ENCODE assay signal across 19 cellular contexts in the genomic region with DNA sequence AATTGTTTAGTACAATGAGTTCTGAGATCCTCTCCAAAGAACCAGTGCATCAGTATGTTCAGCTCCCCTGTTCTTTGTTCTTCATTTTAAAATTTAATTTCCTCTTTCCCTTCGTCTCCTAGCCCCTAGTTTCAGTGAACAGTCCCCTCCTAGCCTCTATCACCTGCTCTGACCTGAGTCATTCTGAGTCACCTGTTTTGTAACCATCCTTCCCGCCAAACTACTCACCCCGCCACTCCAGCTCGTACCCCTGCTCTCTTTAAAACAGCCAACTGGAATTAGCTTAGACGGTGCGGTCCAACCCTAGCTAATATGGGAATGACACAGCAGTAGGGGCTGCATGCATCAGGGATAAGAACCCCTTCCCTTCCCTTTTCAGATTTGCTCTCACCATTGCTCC. TPM values are rescaled to one million over a fixed set of nuclear protein-coding genes. Genes with fewer than 3 reads are reported as not detected.
"Had no signal": no experiment of that assay in that cellular context is flagged by ENCODE, and none has a peak within 500 bp of the region (broad histone marks: within the 10 kb centered on the region; RNA-seq: fewer than 3 reads in every experiment).

No MANE protein-coding gene starts in this region.

- H3K9me3 Mint-ChIP-seq: activated B cell treated with CpG ODN at 0.5 μM for 24 hours; activated CD4-positive, alpha-beta T cell treated with anti-CD3 and anti-CD28 coated beads, Interleukin-2, amount 10 ng/mL, durations not matched to agents 7 days and 5 days; activated naive CD8-positive, alpha-beta T cell treated with anti-CD3 and anti-CD28 coated beads, Interleukin-2, amount 10 ng/mL, durations not matched to agents 7 days and 5 days; activated T-helper 1 cell treated with anti-CD3 and anti-CD28 coated beads, Interleukin-12 subunit alpha, Interleukin-12 subunit beta, Interleukin-2, Interleukin-4 antibody, amounts not matched to agents 30 ng/mL and 10 ng/mL and 1 ng/mL, durations not matched to agents 14 hours and 24 hours and 36 hours; naive thymus-derived CD8-positive, alpha-beta T cell had no signal

- DNase-seq: activated B cell treated with CpG ODN at 0.5 μM for 24 hours; activated CD4-positive, alpha-beta T cell treated with anti-CD3 and anti-CD28 coated beads, Interleukin-2, amount 10 ng/mL, durations not matched to agents 7 days and 5 days; activated CD8-positive, alpha-beta memory T cell treated with anti-CD3 and anti-CD28 coated beads, Interleukin-2, amount 50 U/mL, for 48 hours; activated naive CD8-positive, alpha-beta T cell treated with anti-CD3 and anti-CD28 coated beads, Interleukin-2, amount 10 ng/mL, durations not matched to agents 7 days and 5 days; anterior cingulate cortex; brain microvascular endothelial cell; cerebellar nuclear complex; effector CD8-positive, alpha-beta T cell; naive thymus-derived CD8-positive, alpha-beta T cell; pancreas; stimulated activated CD4-positive, alpha-beta T cell treated with anti-CD3 and anti-CD28 coated beads, Interleukin-15, amount 100 ng/mL, for 24 hours; stimulated activated CD4-positive, alpha-beta T cell treated with anti-CD3 and anti-CD28 coated beads, Interleukin-4, amount 100 ng/mL, for 1 hour; stimulated activated naive CD4-positive, alpha-beta T cell treated with Interleukin-2 at 50 U/mL for 16 hours; substantia nigra; transverse colon had no signal

- H3K4me1 Mint-ChIP-seq: activated CD4-positive, alpha-beta T cell treated with anti-CD3 and anti-CD28 coated beads, Interleukin-2, amount 10 ng/mL, durations not matched to agents 7 days and 5 days; activated naive CD8-positive, alpha-beta T cell treated with anti-CD3 and anti-CD28 coated beads, Interleukin-2, amount 10 ng/mL, durations not matched to agents 7 days and 5 days had no signal

- H3K4me3 Mint-ChIP-seq: activated B cell treated with CpG ODN at 0.5 μM for 24 hours; activated CD4-positive, alpha-beta T cell treated with anti-CD3 and anti-CD28 coated beads, Interleukin-2, amount 10 ng/mL, durations not matched to agents 7 days and 5 days; activated naive CD8-positive, alpha-beta T cell treated with anti-CD3 and anti-CD28 coated beads, Interleukin-2, amount 10 ng/mL, durations not matched to agents 7 days and 5 days; activated T-helper 1 cell treated with anti-CD3 and anti-CD28 coated beads, Interleukin-12 subunit alpha, Interleukin-12 subunit beta, Interleukin-2, Interleukin-4 antibody, amounts not matched to agents 30 ng/mL and 10 ng/mL and 1 ng/mL, durations not matched to agents 14 hours and 24 hours and 36 hours; naive thymus-derived CD8-positive, alpha-beta T cell had no signal

- H3K36me3 ChIP-seq: brain microvascular endothelial cell, pancreas, transverse colon had no signal

- H3K27ac Mint-ChIP-seq: activated B cell treated with CpG ODN at 0.5 μM for 24 hours; activated CD4-positive, alpha-beta T cell treated with anti-CD3 and anti-CD28 coated beads, Interleukin-2, amount 10 ng/mL, durations not matched to agents 7 days and 5 days; activated naive CD8-positive, alpha-beta T cell treated with anti-CD3 and anti-CD28 coated beads, Interleukin-2, amount 10 ng/mL, durations not matched to agents 7 days and 5 days; activated T-helper 1 cell treated with anti-CD3 and anti-CD28 coated beads, Interleukin-12 subunit alpha, Interleukin-12 subunit beta, Interleukin-2, Interleukin-4 antibody, amounts not matched to agents 30 ng/mL and 10 ng/mL and 1 ng/mL, durations not matched to agents 14 hours and 24 hours and 36 hours; naive thymus-derived CD8-positive, alpha-beta T cell had no signal

- H3K27me3 Mint-ChIP-seq: activated B cell treated with CpG ODN at 0.5 μM for 24 hours; naive thymus-derived CD8-positive, alpha-beta T cell had no signal

- H3K36me3 Mint-ChIP-seq: activated naive CD8-positive, alpha-beta T cell treated with anti-CD3 and anti-CD28 coated beads, Interleukin-2, amount 10 ng/mL, durations not matched to agents 7 days and 5 days; naive thymus-derived CD8-positive, alpha-beta T cell had no signal

- H3K27me3 ChIP-seq: brain microvascular endothelial cell, pancreas, transverse colon had no signal

- H3K9me3 ChIP-seq: pancreas, transverse colon had no signal

- H3K27ac ChIP-seq: brain microvascular endothelial cell, pancreas, transverse colon had no signal

- H3K4me3 ChIP-seq: pancreas, transverse colon had no signal

RNA-seq across cellular contexts. Expression of gene ERVH48-1, which starts 16.8 kb away (rescaled TPM):
- total RNA-seq: activated B cell treated with CpG ODN at 0.5 μM for 24 hours, epithelial cell of proximal tubule, left lobe of liver, mucosa of gallbladder, transverse colon had no signal
